Comparison of ENCODE assay signal across 17 cellular contexts in genomic region chr11:116909245-116909644, GRCh38.
DNase-seq lines count a peak whose midpoint lies in the region; ATAC-seq and TF ChIP-seq lines count a peak whose summit lies in the region.
"Had no signal": no experiment of that assay in that cellular context is flagged by ENCODE, and none has a peak within 500 bp of the region (broad histone marks: within the 10 kb centered on the region; RNA-seq: fewer than 3 reads in every experiment).

No MANE protein-coding gene starts in this region.

- no peak overlapping the region for H3K27ac ChIP-seq in CD8-positive, alpha-beta memory T cell (ENCODE audit: low read depth, low read length)
- H3K27ac ChIP-seq in PC-3 (ENCODE audit: low read length) (peak overlapping the region; percentile 7; the same call in 1 of the 2 replicates), neutrophil (peak overlapping the region; percentile 60)
- H3K27ac ChIP-seq: GM23248 had no signal

- no peak for DNase-seq in CD8-positive, alpha-beta memory T cell
- DNase-seq in PC-3, result peak; percentile 47
- DNase-seq in central memory CD8-positive, alpha-beta T cell (ENCODE audit: low spot score in 2 of 2), result no peak
- DNase-seq in dedifferentiated amniotic fluid mesenchymal stem cell (ENCODE audit: extremely low spot score), result no peak
- DNase-seq: BE2C; CD4-positive, alpha-beta memory T cell; GM23248; NCI-H1417; NCI-H187 treated with DMSO at 0.1 percent for 48 hours; NCI-H446 treated with DMSO at 0.1 percent for 48 hours; NCI-H82 had no signal

- H3K9me3 Mint-ChIP-seq in CD8-positive, alpha-beta memory T cell, result no peaks in the 10 kb centered on the region
- H3K9me3 Mint-ChIP-seq in central memory CD8-positive, alpha-beta T cell, result no peaks in the 10 kb centered on the region

- H3F3A ChIP-seq in PC-3 (ENCODE audit: low read length, unreplicated experiment), result no peaks in the 10 kb centered on the region

- H3K36me3 ChIP-seq in CD8-positive, alpha-beta memory T cell (ENCODE audit: insufficient read depth, low read length), result no peaks in the 10 kb centered on the region
- H3K36me3 ChIP-seq in PC-3 (ENCODE audit: low read depth, low read length), result no peaks in the 10 kb centered on the region
- no peaks in the 10 kb centered on the region for H3K36me3 ChIP-seq in neutrophil
- H3K36me3 ChIP-seq: BE2C had no signal

- H2AFZ ChIP-seq in PC-3 (ENCODE audit: low read length), result no peak overlapping the region
- H2AFZ ChIP-seq: GM23248 had no signal

- no peak overlapping the region for H3K4me3 ChIP-seq in CD8-positive, alpha-beta memory T cell (ENCODE audit: low read length)
- H3K4me3 ChIP-seq in PC-3 (ENCODE audit: low read length), result no peak overlapping the region
- H3K4me3 ChIP-seq in neutrophil (ENCODE audit: low read depth in 1 of 2, low read length in 1 of 2), result no peak overlapping the region
- H3K4me3 ChIP-seq: GM23248 had no signal

- H3K27me3 Mint-ChIP-seq in CD8-positive, alpha-beta memory T cell, result peaks cover 0 to 1% of the 10 kb centered on the region in 2 donors
- no peaks in the 10 kb centered on the region for H3K27me3 Mint-ChIP-seq in central memory CD8-positive, alpha-beta T cell
- H3K27me3 Mint-ChIP-seq: CD4-positive, alpha-beta memory T cell had no signal

- POLR2A ChIA-PET in CD8-positive, alpha-beta memory T cell (lab: Charles Lee), result interaction anchor here (0.7 kb wide), 1 partner anchor 16 kb away, joined by 3 read pairs; no protein-coding TSS in a partner anchor
- POLR2A ChIA-PET in PC-3 (lab: Charles Lee; ENCODE audit: unreplicated experiment), result no interaction called here

- no peak overlapping the region for H3K9ac ChIP-seq in PC-3 (ENCODE audit: low read length)
- H3K9ac ChIP-seq: GM23248 had no signal

- H3K4me1 ChIP-seq in CD8-positive, alpha-beta memory T cell (ENCODE audit: insufficient read depth, low read length), result peaks cover 4% of the 10 kb centered on the region
- H3K4me1 ChIP-seq in PC-3 (ENCODE audit: insufficient read depth, low read length) (peaks cover 20% of the 10 kb centered on the region), neutrophil (ENCODE audit: control insufficient read depth in 1 of 2, insufficient read depth in 1 of 2, low read depth in 1 of 2, low read length in 1 of 2) (peaks cover 60 to 62% of the 10 kb centered on the region in 2 experiments)
- H3K4me1 ChIP-seq: BE2C had no signal

- no peaks in the 10 kb centered on the region for H3K79me2 ChIP-seq in PC-3 (ENCODE audit: low read length)

- no peaks in the 10 kb centered on the region for H3K9me2 ChIP-seq in PC-3 (replicated peaks; ENCODE audit: low read length)

- no peaks in the 10 kb centered on the region for H3K9me3 ChIP-seq in CD8-positive, alpha-beta memory T cell (ENCODE audit: low read length)
- H3K9me3 ChIP-seq in PC-3 (ENCODE audit: low read length) (no peaks in the 10 kb centered on the region), neutrophil (no peaks in the 10 kb centered on the region)
- H3K9me3 ChIP-seq: BE2C had no signal

- CTCF ChIA-PET in CD8-positive, alpha-beta memory T cell (lab: Charles Lee), result interaction anchor here (1.0 to 1.2 kb wide), 3 partner anchors 16 to 168 kb away, joined by 3 to 4 read pairs (median 3); no protein-coding TSS in a partner anchor
- CTCF ChIA-PET in PC-3 (lab: Charles Lee), result no interaction called here

- no peak overlapping the region for H3K4me2 ChIP-seq in PC-3 (ENCODE audit: low read length)

- peak overlapping the region in 1 of 7 donors; percentile 12 for H3K4me3 Mint-ChIP-seq in CD8-positive, alpha-beta memory T cell
- H3K4me3 Mint-ChIP-seq in central memory CD8-positive, alpha-beta T cell, result no peak overlapping the region

- no peaks in the 10 kb centered on the region for H3K27me3 ChIP-seq in CD8-positive, alpha-beta memory T cell (ENCODE audit: insufficient read depth, low read length, poor library complexity, severe bottlenecking)
- H3K27me3 ChIP-seq in PC-3 (ENCODE audit: low read length) (no peaks in the 10 kb centered on the region), neutrophil (no peaks in the 10 kb centered on the region)
- H3K27me3 ChIP-seq: BE2C had no signal

- peaks cover 0 to 29% (median 5%) of the 10 kb centered on the region in 3 donors for H3K36me3 Mint-ChIP-seq in CD8-positive, alpha-beta memory T cell
- peaks cover 14% of the 10 kb centered on the region for H3K36me3 Mint-ChIP-seq in central memory CD8-positive, alpha-beta T cell (ENCODE audit: insufficient read depth)

- peak; percentile 48 for ATAC-seq in PC-3
- no peak for ATAC-seq in central memory CD8-positive, alpha-beta T cell (replicated peaks; ENCODE audit: extremely low read depth, poor library complexity, severe bottlenecking)
- no peak for ATAC-seq in GM19351 (IDR thresholded peaks at IDR 0.05; ENCODE audit: unreplicated experiment)
- no peak for ATAC-seq in GM18502 (IDR thresholded peaks at IDR 0.05; ENCODE audit: poor library complexity, unreplicated experiment)
- ATAC-seq: HCT116, Panc1, Right ventricle myocardium inferior had no signal

- intact Hi-C loops in PC-3 (cut with micrococcal nuclease), result no loop called here

- BruUV-seq in PC-3 (replicated peaks; lab: Mats Ljungman, UMichigan), result no TSS peak

- peaks cover 39 to 66% (median 62%) of the 10 kb centered on the region in 3 donors for H3K4me1 Mint-ChIP-seq in CD8-positive, alpha-beta memory T cell
- peaks cover 37% of the 10 kb centered on the region for H3K4me1 Mint-ChIP-seq in central memory CD8-positive, alpha-beta T cell

- peak overlapping the region; percentile 11 to 75 (median 54) for H3K27ac Mint-ChIP-seq in CD8-positive, alpha-beta memory T cell
- H3K27ac Mint-ChIP-seq in central memory CD8-positive, alpha-beta T cell (ENCODE audit: low read depth), result peak overlapping the region; percentile 93

- no peaks in the 10 kb centered on the region for H4K20me1 ChIP-seq in PC-3 (ENCODE audit: low read length)

- TF ChIP-seq CTCF in PC-3 (conservative IDR thresholded peaks at IDR 0.05; ENCODE audit: low read depth, low read length), result no peak
- TF ChIP-seq CTCF in neutrophil (IDR thresholded peaks at IDR 0.05), result no peak
